Comparison of ENCODE assay signal across 37 cellular contexts in the genomic region with DNA sequence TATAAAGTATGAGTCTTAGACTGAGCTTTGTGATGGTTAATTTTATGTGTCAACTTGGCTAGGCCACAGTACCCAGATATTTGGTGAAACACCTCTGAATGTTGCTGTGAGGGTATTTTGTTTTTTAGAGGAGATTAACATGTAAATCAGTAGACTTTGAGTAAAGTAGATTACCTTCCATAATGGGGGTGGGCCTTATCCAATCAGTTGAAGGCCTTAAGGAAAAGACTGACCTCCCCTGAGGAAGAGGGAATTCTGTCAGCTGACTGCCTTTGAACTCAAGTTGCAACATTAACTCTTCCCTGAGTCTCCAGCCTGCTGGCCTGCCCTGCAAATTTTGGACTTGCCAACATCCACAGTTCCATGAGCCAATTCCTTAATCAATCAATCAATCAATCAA.
"Had no signal": no experiment of that assay in that cellular context is flagged by ENCODE, and none has a peak within 500 bp of the region (broad histone marks: within the 10 kb centered on the region; RNA-seq: fewer than 3 reads in every experiment).

No MANE protein-coding gene starts in this region.

- H3K27me3 ChIP-seq: cardiac muscle cell had no signal

- H3K9me3 Mint-ChIP-seq: activated B cell treated with CpG ODN at 0.5 μM for 24 hours; activated CD4-positive, alpha-beta memory T cell treated with anti-CD3 and anti-CD28 coated beads for 36 hours; activated CD8-positive, alpha-beta T cell treated with anti-CD3 and anti-CD28 coated beads for 36 hours; activated naive CD4-positive, alpha-beta T cell treated with anti-CD3 and anti-CD28 coated beads for 36 hours; activated T-cell treated with anti-CD3 and anti-CD28 coated beads, Interleukin-2, amount 50 U/mL, for 4 hours; activated T-helper 1 cell treated with anti-CD3 and anti-CD28 coated beads, Interleukin-12 subunit alpha, Interleukin-12 subunit beta, Interleukin-2, Interleukin-4 antibody, amounts not matched to agents 30 ng/mL and 10 ng/mL and 1 ng/mL, durations not matched to agents 14 hours and 24 hours and 36 hours; activated T-helper 17 cell treated with anti-CD3 and anti-CD28 coated beads, Interleukin-2, amount 50 U/mL, for 72 hours; central memory CD8-positive, alpha-beta T cell had no signal

- H3K4me3 ChIP-seq: adrenal gland, cardiac muscle cell had no signal

- H3K36me3 Mint-ChIP-seq: activated CD4-positive, alpha-beta memory T cell treated with anti-CD3 and anti-CD28 coated beads for 36 hours; activated naive CD4-positive, alpha-beta T cell treated with anti-CD3 and anti-CD28 coated beads, Interleukin-2, amount 50 U/mL, for 72 hours; activated naive CD8-positive, alpha-beta T cell treated with anti-CD3 and anti-CD28 coated beads for 36 hours; brain had no signal

- H3K4me1 Mint-ChIP-seq: activated B cell treated with CpG ODN at 0.5 μM for 24 hours; activated CD4-positive, alpha-beta T cell treated with anti-CD3 and anti-CD28 coated beads, Interleukin-2, amount 10 ng/mL, durations not matched to agents 24 days and 14 days; activated naive CD8-positive, alpha-beta T cell treated with anti-CD3 and anti-CD28 coated beads for 36 hours; activated T-helper 17 cell treated with anti-CD3 and anti-CD28 coated beads, Interleukin-2, amount 50 U/mL, for 72 hours; brain; central memory CD8-positive, alpha-beta T cell had no signal

- H3K4me1 ChIP-seq: adrenal gland had no signal

- H3K4me3 Mint-ChIP-seq: activated B cell treated with CpG ODN at 0.5 μM for 24 hours; activated CD4-positive, alpha-beta memory T cell treated with anti-CD3 and anti-CD28 coated beads for 36 hours; activated CD4-positive, alpha-beta T cell treated with anti-CD3 and anti-CD28 coated beads, Interleukin-2, amount 10 ng/mL, durations not matched to agents 24 days and 14 days; activated CD8-positive, alpha-beta T cell treated with anti-CD3 and anti-CD28 coated beads for 36 hours; activated naive CD4-positive, alpha-beta T cell treated with anti-CD3 and anti-CD28 coated beads for 36 hours; activated naive CD8-positive, alpha-beta T cell treated with anti-CD3 and anti-CD28 coated beads for 36 hours; activated T-cell treated with anti-CD3 and anti-CD28 coated beads, Interleukin-2, amount 50 U/mL, for 4 hours; activated T-cell treated with anti-CD3 and anti-CD28 coated beads, Interleukin-2, amount 50 U/mL, for 72 hours; activated T-helper 1 cell treated with anti-CD3 and anti-CD28 coated beads, Interleukin-12 subunit alpha, Interleukin-12 subunit beta, Interleukin-2, Interleukin-4 antibody, amounts not matched to agents 30 ng/mL and 10 ng/mL and 1 ng/mL, durations not matched to agents 14 hours and 24 hours and 36 hours; activated T-helper 17 cell treated with anti-CD3 and anti-CD28 coated beads, Interleukin-2, amount 50 U/mL, for 72 hours; brain; central memory CD8-positive, alpha-beta T cell; T-helper 1 cell treated with Interleukin-12 subunit alpha and Interleukin-12 subunit beta and Interleukin-4 antibody, amounts not matched to agents 30 μg/mL and 1 μg/mL, for 36 hours; T-helper 2 cell treated with Interferon-gamma antibody and Interleukin-4, amounts not matched to agents 5 μg/mL and 100 μg/mL, for 36 hours had no signal

- H3K36me3 ChIP-seq: adrenal gland, cardiac muscle cell had no signal

- H3K9me3 ChIP-seq: adrenal gland had no signal

- FAIRE-seq: bronchial epithelial cell, TTC549 had no signal

- H3K27ac ChIP-seq: adrenal gland, cardiac muscle cell, VCaP had no signal

- H3K27ac Mint-ChIP-seq: activated B cell treated with CpG ODN at 0.5 μM for 24 hours; activated CD4-positive, alpha-beta memory T cell treated with anti-CD3 and anti-CD28 coated beads for 36 hours; activated CD4-positive, alpha-beta T cell treated with anti-CD3 and anti-CD28 coated beads, Interleukin-2, amount 10 ng/mL, durations not matched to agents 24 days and 14 days; activated CD8-positive, alpha-beta T cell treated with anti-CD3 and anti-CD28 coated beads for 36 hours; activated naive CD4-positive, alpha-beta T cell treated with anti-CD3 and anti-CD28 coated beads for 36 hours; activated naive CD4-positive, alpha-beta T cell treated with anti-CD3 and anti-CD28 coated beads, Interleukin-2, amount 50 U/mL, for 72 hours; activated naive CD8-positive, alpha-beta T cell treated with anti-CD3 and anti-CD28 coated beads for 36 hours; activated T-cell treated with anti-CD3 and anti-CD28 coated beads, Interleukin-2, amount 50 U/mL, for 72 hours; activated T-helper 1 cell treated with anti-CD3 and anti-CD28 coated beads, Interleukin-12 subunit alpha, Interleukin-12 subunit beta, Interleukin-2, Interleukin-4 antibody, amounts not matched to agents 30 ng/mL and 10 ng/mL and 1 ng/mL, durations not matched to agents 14 hours and 24 hours and 36 hours; activated T-helper 17 cell treated with anti-CD3 and anti-CD28 coated beads, Interleukin-2, amount 50 U/mL, for 72 hours; brain; T-helper 1 cell treated with Interleukin-12 subunit alpha and Interleukin-12 subunit beta and Interleukin-4 antibody, amounts not matched to agents 30 μg/mL and 1 μg/mL, for 36 hours; T-helper 2 cell treated with Interferon-gamma antibody and Interleukin-4, amounts not matched to agents 5 μg/mL and 100 μg/mL, for 36 hours had no signal

- DNase-seq: activated B cell treated with CpG ODN at 0.5 μM for 24 hours; activated CD4-positive, alpha-beta memory T cell treated with anti-CD3 and anti-CD28 coated beads for 36 hours; activated CD4-positive, alpha-beta T cell treated with anti-CD3 and anti-CD28 coated beads for 4 hours; activated CD4-positive, alpha-beta T cell treated with anti-CD3 and anti-CD28 coated beads, Interleukin-2, amount 10 ng/mL, durations not matched to agents 24 days and 14 days; activated CD4-positive, alpha-beta T cell treated with anti-CD3 and anti-CD28 coated beads, Interleukin-2, amount 50 U/mL, for 1 hour; activated CD4-positive, alpha-beta T cell treated with anti-CD3 and anti-CD28 coated beads, Interleukin-2, amount 50 U/mL, for 4 hours; activated CD4-positive, CD25-positive, alpha-beta regulatory T cell treated with anti-CD3 and anti-CD28 coated beads, Interleukin-2, amount 50 U/mL, for 72 hours; activated CD8-positive, alpha-beta memory T cell treated with anti-CD3 and anti-CD28 coated beads, Interleukin-2, amount 50 U/mL, for 4 hours; activated CD8-positive, alpha-beta T cell treated with anti-CD3 and anti-CD28 coated beads for 36 hours; activated effector memory CD4-positive, alpha-beta T cell treated with anti-CD3 and anti-CD28 coated beads, Interleukin-2, amount 50 U/mL, for 16 hours; activated gamma-delta T cell treated with Interleukin-2 at 50 U/mL for 16 hours; activated naive CD4-positive, alpha-beta T cell; activated naive CD4-positive, alpha-beta T cell treated with anti-CD3 and anti-CD28 coated beads for 36 hours; activated naive CD4-positive, alpha-beta T cell treated with anti-CD3 and anti-CD28 coated beads, Interleukin-2, amount 50 U/mL, for 16 hours; activated naive CD8-positive, alpha-beta T cell treated with anti-CD3 and anti-CD28 coated beads for 36 hours; activated T-cell treated with anti-CD3 and anti-CD28 coated beads for 4 hours; activated T-cell treated with anti-CD3 and anti-CD28 coated beads, Interleukin-2, amount 50 U/mL, for 1 hour; activated T-cell treated with anti-CD3 and anti-CD28 coated beads, Interleukin-2, amount 50 U/mL, for 4 hours; activated T-cell treated with anti-CD3 and anti-CD28 coated beads, Interleukin-2, amount 50 U/mL, for 72 hours; adrenal gland; amniotic stem cell; aorta; caudate nucleus; cerebellar nuclear complex; T-helper 2 cell; T-helper 9 cell had no signal
